Comparison of ENCODE assay signal across 8 cellular contexts in genomic region chr4:70734168-70734954, GRCh38. TPM values are rescaled to one million over a fixed set of nuclear protein-coding genes. Genes with fewer than 3 reads are reported as not detected.
DNase-seq lines count a peak whose midpoint lies in the region; ATAC-seq and TF ChIP-seq lines count a peak whose summit lies in the region.

No MANE protein-coding gene starts in this region.

- H3K27me3 ChIP-seq in GM23338 (ENCODE audit: insufficient read depth): no peaks in the 10 kb centered on the region

- TF ChIP-seq CTCF in GM23338 (conservative IDR thresholded peaks at IDR 0.05; ENCODE audit: low read depth in 2 of 2): no peak

- no peak overlapping the region for H2AFZ ChIP-seq in GM23338

- no peak overlapping the region for H3K27ac Mint-ChIP-seq in GM23338

- H3K4me1 Mint-ChIP-seq in GM23338: no peaks in the 10 kb centered on the region; the same call in 2 of the 3 replicates

- no peaks in the 10 kb centered on the region for H3K9me2 ChIP-seq in GM23338 (ENCODE audit: insufficient read depth)

- no peaks in the 10 kb centered on the region for H3K9me3 Mint-ChIP-seq in GM23338

- no peak overlapping the region for H3K4me3 ChIP-seq in GM23338

- peaks cover 10% of the 10 kb centered on the region for H3K79me2 ChIP-seq in GM23338 (replicated peaks; ENCODE audit: insufficient read depth)

- H3K4me1 ChIP-seq in GM23338 (ENCODE audit: insufficient read depth): peaks cover 2% of the 10 kb centered on the region; the same call in 1 of the 2 replicates

- ATAC-seq in GM19324 (IDR thresholded peaks at IDR 0.05; ENCODE audit: low FRiP score, unreplicated experiment): peak; percentile 90
- ATAC-seq in HG03280 (IDR thresholded peaks at IDR 0.05; ENCODE audit: unreplicated experiment): peak; percentile 86
- peak; percentile 84 for ATAC-seq in SK-N-SH treated with all-trans-retinoic acid at 6 μM for 48 hours
- no peak for ATAC-seq in GM23338

- no peaks in the 10 kb centered on the region for H3K36me3 Mint-ChIP-seq in GM23338 (ENCODE audit: low read depth)

- no peak overlapping the region for H3K4me2 ChIP-seq in GM23338

- H3K27ac ChIP-seq in GM23338 (ENCODE audit: low read depth): no peak overlapping the region

- H3F3A ChIP-seq in GM23338 (replicated peaks; ENCODE audit: low read depth): no peaks in the 10 kb centered on the region

- H3K27me3 Mint-ChIP-seq in GM23338 (ENCODE audit: insufficient read depth, low read depth, poor library complexity): no peaks in the 10 kb centered on the region

- DNase-seq in DMS53 (lab: John Stamatoyannopoulos, UW) (peak; percentile 47), dermis microvascular lymphatic vessel endothelial cell (ENCODE audit: low read depth in 2 of 2) (peak; percentile 57 to 85), midbrain (lab: John Stamatoyannopoulos, UW) (peak; percentile 64), GM23338 (ENCODE audit: low spot score) (no peak), OCI-M2 (lab: John Stamatoyannopoulos, UW; ENCODE audit: unreplicated experiment) (no peak)

- H3K36me3 ChIP-seq in GM23338 (ENCODE audit: insufficient read depth): no peaks in the 10 kb centered on the region

- peaks cover 5% of the 10 kb centered on the region; the same call in 1 of the 2 replicates for H4K20me1 ChIP-seq in GM23338 (replicated peaks; ENCODE audit: insufficient read depth)

- H3K4me3 Mint-ChIP-seq in GM23338: no peak overlapping the region

TF ChIP-seq in SK-N-SH treated with all-trans-retinoic acid at 6 μM for 48 hours, 23 proteins besides CTCF, POLR2A, EP300 and RAD21:
- TF ChIP-seq ZNF565 (CRISPR knock-in tag; conservative IDR thresholded peaks at IDR 0.05; ENCODE audit: low read depth) (no peak), CREB5 (CRISPR knock-in tag; IDR thresholded peaks at IDR 0.05; ENCODE audit: low read depth) (no peak), CSDC2 (CRISPR knock-in tag; IDR thresholded peaks at IDR 0.05) (no peak), ESRRG (CRISPR knock-in tag; IDR thresholded peaks at IDR 0.05) (no peak), ZFP3 (CRISPR knock-in tag; IDR thresholded peaks at IDR 0.05) (0 out of 2 replicates have a peak, but pooled peaks have one; percentile 51)

TF ChIP-seq in GM23338, 12 proteins besides CTCF, POLR2A, EP300 and RAD21 (continues in another document):
- TF ChIP-seq ZNF114 (CRISPR knock-in tag; IDR thresholded peaks at IDR 0.05): no peak
- no peak for TF ChIP-seq STAT1 (IDR thresholded peaks at IDR 0.05; ENCODE audit: unreplicated experiment)
- TF ChIP-seq JUNB (IDR thresholded peaks at IDR 0.05; ENCODE audit: unreplicated experiment): no peak
- TF ChIP-seq EZH2 (IDR thresholded peaks at IDR 0.05; ENCODE audit: low read depth, unreplicated experiment): no peak
- TF ChIP-seq, protein P1, sequence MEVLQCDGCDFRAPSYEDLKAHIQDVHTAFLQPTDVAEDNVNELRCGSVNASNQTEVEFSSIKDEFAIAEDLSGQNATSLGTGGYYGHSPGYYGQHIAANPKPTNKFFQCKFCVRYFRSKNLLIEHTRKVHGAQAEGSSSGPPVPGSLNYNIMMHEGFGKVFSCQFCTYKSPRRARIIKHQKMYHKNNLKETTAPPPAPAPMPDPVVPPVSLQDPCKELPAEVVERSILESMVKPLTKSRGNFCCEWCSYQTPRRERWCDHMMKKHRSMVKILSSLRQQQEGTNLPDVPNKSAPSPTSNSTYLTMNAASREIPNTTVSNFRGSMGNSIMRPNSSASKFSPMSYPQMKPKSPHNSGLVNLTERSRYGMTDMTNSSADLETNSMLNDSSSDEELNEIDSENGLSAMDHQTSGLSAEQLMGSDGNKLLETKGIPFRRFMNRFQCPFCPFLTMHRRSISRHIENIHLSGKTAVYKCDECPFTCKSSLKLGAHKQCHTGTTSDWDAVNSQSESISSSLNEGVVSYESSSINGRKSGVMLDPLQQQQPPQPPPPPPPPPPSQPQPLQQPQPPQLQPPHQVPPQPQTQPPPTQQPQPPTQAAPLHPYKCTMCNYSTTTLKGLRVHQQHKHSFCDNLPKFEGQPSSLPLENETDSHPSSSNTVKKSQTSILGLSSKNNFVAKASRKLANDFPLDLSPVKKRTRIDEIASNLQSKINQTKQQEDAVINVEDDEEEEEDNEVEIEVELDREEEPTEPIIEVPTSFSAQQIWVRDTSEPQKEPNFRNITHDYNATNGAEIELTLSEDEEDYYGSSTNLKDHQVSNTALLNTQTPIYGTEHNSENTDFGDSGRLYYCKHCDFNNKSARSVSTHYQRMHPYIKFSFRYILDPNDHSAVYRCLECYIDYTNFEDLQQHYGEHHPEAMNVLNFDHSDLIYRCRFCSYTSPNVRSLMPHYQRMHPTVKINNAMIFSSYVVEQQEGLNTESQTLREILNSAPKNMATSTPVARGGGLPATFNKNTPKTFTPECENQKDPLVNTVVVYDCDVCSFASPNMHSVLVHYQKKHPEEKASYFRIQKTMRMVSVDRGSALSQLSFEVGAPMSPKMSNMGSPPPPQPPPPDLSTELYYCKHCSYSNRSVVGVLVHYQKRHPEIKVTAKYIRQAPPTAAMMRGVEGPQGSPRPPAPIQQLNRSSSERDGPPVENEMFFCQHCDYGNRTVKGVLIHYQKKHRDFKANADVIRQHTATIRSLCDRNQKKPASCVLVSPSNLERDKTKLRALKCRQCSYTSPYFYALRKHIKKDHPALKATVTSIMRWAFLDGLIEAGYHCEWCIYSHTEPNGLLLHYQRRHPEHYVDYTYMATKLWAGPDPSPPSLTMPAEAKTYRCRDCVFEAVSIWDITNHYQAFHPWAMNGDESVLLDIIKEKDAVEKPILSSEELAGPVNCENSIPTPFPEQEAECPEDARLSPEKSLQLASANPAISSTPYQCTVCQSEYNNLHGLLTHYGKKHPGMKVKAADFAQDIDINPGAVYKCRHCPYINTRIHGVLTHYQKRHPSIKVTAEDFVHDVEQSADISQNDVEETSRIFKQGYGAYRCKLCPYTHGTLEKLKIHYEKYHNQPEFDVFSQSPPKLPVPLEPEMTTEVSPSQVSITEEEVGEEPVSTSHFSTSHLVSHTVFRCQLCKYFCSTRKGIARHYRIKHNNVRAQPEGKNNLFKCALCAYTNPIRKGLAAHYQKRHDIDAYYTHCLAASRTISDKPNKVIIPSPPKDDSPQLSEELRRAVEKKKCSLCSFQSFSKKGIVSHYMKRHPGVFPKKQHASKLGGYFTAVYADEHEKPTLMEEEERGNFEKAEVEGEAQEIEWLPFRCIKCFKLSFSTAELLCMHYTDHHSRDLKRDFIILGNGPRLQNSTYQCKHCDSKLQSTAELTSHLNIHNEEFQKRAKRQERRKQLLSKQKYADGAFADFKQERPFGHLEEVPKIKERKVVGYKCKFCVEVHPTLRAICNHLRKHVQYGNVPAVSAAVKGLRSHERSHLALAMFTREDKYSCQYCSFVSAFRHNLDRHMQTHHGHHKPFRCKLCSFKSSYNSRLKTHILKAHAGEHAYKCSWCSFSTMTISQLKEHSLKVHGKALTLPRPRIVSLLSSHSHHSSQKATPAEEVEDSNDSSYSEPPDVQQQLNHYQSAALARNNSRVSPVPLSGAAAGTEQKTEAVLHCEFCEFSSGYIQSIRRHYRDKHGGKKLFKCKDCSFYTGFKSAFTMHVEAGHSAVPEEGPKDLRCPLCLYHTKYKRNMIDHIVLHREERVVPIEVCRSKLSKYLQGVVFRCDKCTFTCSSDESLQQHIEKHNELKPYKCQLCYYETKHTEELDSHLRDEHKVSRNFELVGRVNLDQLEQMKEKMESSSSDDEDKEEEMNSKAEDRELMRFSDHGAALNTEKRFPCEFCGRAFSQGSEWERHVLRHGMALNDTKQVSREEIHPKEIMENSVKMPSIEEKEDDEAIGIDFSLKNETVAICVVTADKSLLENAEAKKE (CRISPR knock-in tag; IDR thresholded peaks at IDR 0.05): no peak
- TF ChIP-seq POLR2AphosphoS5 (IDR thresholded peaks at IDR 0.05; ENCODE audit: low read depth): no peak
- no peak for TF ChIP-seq ZNF331 (CRISPR knock-in tag; IDR thresholded peaks at IDR 0.05; ENCODE audit: low read depth)
- TF ChIP-seq EZH2phosphoT487 (IDR thresholded peaks at IDR 0.05; ENCODE audit: unreplicated experiment): no peak
- TF ChIP-seq NANOG (IDR thresholded peaks at IDR 0.05; ENCODE audit: borderline replicate concordance): no peak
- TF ChIP-seq, protein P2, sequence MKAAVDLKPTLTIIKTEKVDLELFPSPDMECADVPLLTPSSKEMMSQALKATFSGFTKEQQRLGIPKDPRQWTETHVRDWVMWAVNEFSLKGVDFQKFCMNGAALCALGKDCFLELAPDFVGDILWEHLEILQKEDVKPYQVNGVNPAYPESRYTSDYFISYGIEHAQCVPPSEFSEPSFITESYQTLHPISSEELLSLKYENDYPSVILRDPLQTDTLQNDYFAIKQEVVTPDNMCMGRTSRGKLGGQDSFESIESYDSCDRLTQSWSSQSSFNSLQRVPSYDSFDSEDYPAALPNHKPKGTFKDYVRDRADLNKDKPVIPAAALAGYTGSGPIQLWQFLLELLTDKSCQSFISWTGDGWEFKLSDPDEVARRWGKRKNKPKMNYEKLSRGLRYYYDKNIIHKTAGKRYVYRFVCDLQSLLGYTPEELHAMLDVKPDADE (IDR thresholded peaks at IDR 0.05): no peak
- no peak for TF ChIP-seq CREB1 (CRISPR knock-in tag; IDR thresholded peaks at IDR 0.05; ENCODE audit: low read depth)

RNA-seq across cellular contexts. Expression of gene RUFY3, which starts 12.6 kb away (rescaled TPM):
- 25.4 and 29.6 TPM in 2 replicates for total RNA-seq in dermis microvascular lymphatic vessel endothelial cell
- 26.6 and 29.2 TPM in 2 replicates for total RNA-seq in GM23338 (2014; rRNA removed; shearing (Covaris generic))
- 13.7 and 18.3 TPM in 2 replicates for polyA plus RNA-seq in GM23338 (2016; fragmentation: Nextera tagmentation; extraction: Ambion mirVana)

RNA-seq across cellular contexts. Expression of gene UTP3, which starts 46.0 kb away (rescaled TPM):
- total RNA-seq in dermis microvascular lymphatic vessel endothelial cell: 10.8 and 17.1 TPM in 2 replicates
- total RNA-seq in GM23338 (2014; rRNA removed; shearing (Covaris generic)): 29.9 and 36.9 TPM in 2 replicates
- 44.3 and 45.3 TPM in 2 replicates for polyA plus RNA-seq in GM23338 (2016; fragmentation: Nextera tagmentation; extraction: Ambion mirVana)

Comparison
In these comparisons a context has a peak if more than half of its experiments do, and no peak if none do; other contexts are left out.
1. DNase-seq: peak in DMS53 (single experiment), dermis microvascular lymphatic vessel endothelial cell (2 of 2) and midbrain (single experiment); none in GM23338 (single experiment) and OCI-M2 (single experiment).